Comparison of ENCODE assay signal across 10 cellular contexts in genomic region chr2:45134726-45135125, GRCh38.
DNase-seq lines count a peak whose midpoint lies in the region; ATAC-seq and TF ChIP-seq lines count a peak whose summit lies in the region.
"Had no signal": no experiment of that assay in that cellular context is flagged by ENCODE, and none has a peak within 500 bp of the region (broad histone marks: within the 10 kb centered on the region; RNA-seq: fewer than 3 reads in every experiment).

No MANE protein-coding gene starts in this region.

- peak overlapping the region; percentile 81 for H3K4me2 ChIP-seq in BLaER1

- peaks cover 87% of the 10 kb centered on the region for H3K4me1 ChIP-seq in BLaER1
- peaks cover 2% of the 10 kb centered on the region for H3K4me1 ChIP-seq in right cardiac atrium (ENCODE audit: control insufficient read depth, insufficient read depth, low read length)
- no peaks in the 10 kb centered on the region for H3K4me1 ChIP-seq in psoas muscle

- H3K27me3 ChIP-seq in BLaER1, result no peaks in the 10 kb centered on the region
- no peaks in the 10 kb centered on the region for H3K27me3 ChIP-seq in right cardiac atrium (ENCODE audit: control insufficient read depth, insufficient read depth)
- H3K27me3 ChIP-seq in psoas muscle (ENCODE audit: insufficient read depth in 3 of 3, low read length in 2 of 3), result no peaks in the 10 kb centered on the region

- intact Hi-C loops in right cardiac atrium (cut with DNase I), result no loop called here
- intact Hi-C loops in psoas muscle (cut with DNase I), result no loop called here

- peak overlapping the region; percentile 55 for H3K4me3 ChIP-seq in BLaER1
- no peak overlapping the region for H3K4me3 ChIP-seq in right cardiac atrium (ENCODE audit: low read length)
- no peak overlapping the region for H3K4me3 ChIP-seq in psoas muscle

- TF ChIP-seq CTCF in psoas muscle (IDR thresholded peaks at IDR 0.05), result no peak

- H4K20me1 ChIP-seq in BLaER1, result no peaks in the 10 kb centered on the region

- peak overlapping the region; percentile 62 for H3K9ac ChIP-seq in BLaER1

- peaks cover 5% of the 10 kb centered on the region for H3K9me3 ChIP-seq in BLaER1
- H3K9me3 ChIP-seq in right cardiac atrium (ENCODE audit: control insufficient read depth, low read length), result no peaks in the 10 kb centered on the region
- H3K9me3 ChIP-seq in psoas muscle, result no peaks in the 10 kb centered on the region

- H3K36me3 ChIP-seq in BLaER1 (no peaks in the 10 kb centered on the region), psoas muscle (ENCODE audit: insufficient read depth in 1 of 2, low read depth in 1 of 2) (no peaks in the 10 kb centered on the region)

- H3K27ac ChIP-seq in BLaER1, result peak overlapping the region; percentile 83
- H3K27ac ChIP-seq in right cardiac atrium (ENCODE audit: low read length), result no peak overlapping the region
- H3K27ac ChIP-seq in psoas muscle, result no peak overlapping the region

- peak; percentile 80 for DNase-seq in SIG-M5 (lab: John Stamatoyannopoulos, UW)
- DNase-seq in right cardiac atrium, result no peak
- no peak for DNase-seq in epidermal melanocyte (ENCODE audit: insufficient read length, low spot score)
- no peak for DNase-seq in psoas muscle
- no peak for DNase-seq in NCI-H2227 treated with DMSO at 0.1 percent for 48 hours (lab: John Stamatoyannopoulos, UW)
- DNase-seq: DMS79 treated with DMSO at 0.1 percent for 48 hours, kidney glomerular epithelial cell had no signal

- ATAC-seq in HG03025 (IDR thresholded peaks at IDR 0.05; ENCODE audit: low FRiP score, unreplicated experiment) (peak; percentile 43), right cardiac atrium (peak; percentile 63 to 69), HG02610 (IDR thresholded peaks at IDR 0.05; ENCODE audit: unreplicated experiment) (no peak), psoas muscle (no peak)

- 18% methylated on average over 3 of the region's 3 CpGs for WGBS in right cardiac atrium
- 34 to 36% (median 35%) methylated on average over 3 of the region's 3 CpGs for WGBS in psoas muscle, 3 donors

Comparison
In these comparisons a context has a peak if more than half of its experiments do, and no peak if none do; other contexts are left out.
1. ATAC-seq: peak in HG03025 (single experiment) and right cardiac atrium (2 of 2); none in HG02610 (single experiment) and psoas muscle (0 of 4).